In genomic region chr11:46183819-46184218, GRCh38 we compare ENCODE assay signal across 20 cellular contexts.
DNase-seq lines count a peak whose midpoint lies in the region; ATAC-seq, FAIRE-seq and TF ChIP-seq lines count a peak whose summit lies in the region.
"Had no signal": no experiment of that assay in that cellular context is flagged by ENCODE, and none has a peak within 500 bp of the region (broad histone marks: within the 10 kb centered on the region; RNA-seq: fewer than 3 reads in every experiment).

No MANE protein-coding gene starts in this region.

- H3K27ac ChIP-seq in mammary epithelial cell (ENCODE audit: insufficient read depth, low read depth, low read length), result no peak overlapping the region
- H3K27ac ChIP-seq in keratinocyte (ENCODE audit: control insufficient read depth, insufficient read depth, low read length), result no peak overlapping the region

- no peaks in the 10 kb centered on the region for H3K27me3 ChIP-seq in mammary epithelial cell (ENCODE audit: insufficient read depth, low read length)
- no peaks in the 10 kb centered on the region for H3K27me3 ChIP-seq in keratinocyte (ENCODE audit: control insufficient read depth, extremely low read depth, insufficient read depth, low read length)

- H3K79me2 ChIP-seq in mammary epithelial cell (ENCODE audit: insufficient read depth, low read length) (no peaks in the 10 kb centered on the region), keratinocyte (ENCODE audit: control insufficient read depth, insufficient read depth, low read length) (no peaks in the 10 kb centered on the region)

- no peaks in the 10 kb centered on the region for H4K20me1 ChIP-seq in mammary epithelial cell (ENCODE audit: insufficient read depth, low read length)
- no peaks in the 10 kb centered on the region for H4K20me1 ChIP-seq in keratinocyte (ENCODE audit: control insufficient read depth, extremely low read depth, insufficient read depth, low read length)

- FAIRE-seq in keratinocyte (lab: Jason Lieb, UNC), result peak; percentile 71
- FAIRE-seq: frontal cortex had no signal

- dilution Hi-C loops in mammary epithelial cell (cut with HindIII; ENCODE audit: low sequenced_read_pairs), result no loop called here
- dilution Hi-C loops in keratinocyte (cut with MboI; ENCODE audit: extremely low pct_ligation_motif_present, low sequenced_read_pairs), result no loop called here

- H2AFZ ChIP-seq in mammary epithelial cell (ENCODE audit: low read depth, low read length), result no peak overlapping the region
- H2AFZ ChIP-seq in keratinocyte (ENCODE audit: control insufficient read depth, low read length), result no peak overlapping the region

- no peak for TF ChIP-seq CTCF in mammary epithelial cell (conservative IDR thresholded peaks at IDR 0.05 in 1 of 2, IDR thresholded peaks at IDR 0.05 in 1 of 2; ENCODE audit: extremely low read depth in 1 of 2, insufficient read depth in 1 of 2, low read depth in 1 of 2, low read length in 2 of 2)
- no peak for TF ChIP-seq CTCF in keratinocyte (optimal IDR thresholded peaks at IDR 0.05 in 1 of 3, IDR thresholded peaks at IDR 0.05 in 1 of 3, conservative IDR thresholded peaks at IDR 0.05 in 1 of 3; ENCODE audit: extremely low read depth in 1 of 3, insufficient read depth in 2 of 3, low read length in 3 of 3)

- intact Hi-C loops in mammary epithelial cell (cut with micrococcal nuclease) (no loop called here), Right ventricle myocardium inferior (cut with DNase I) (no loop called here)

- H3K36me3 ChIP-seq in mammary epithelial cell (ENCODE audit: insufficient read depth, low read length) (no peaks in the 10 kb centered on the region), keratinocyte (ENCODE audit: control insufficient read depth in 2 of 2, extremely low read depth in 1 of 2, insufficient read depth in 2 of 2, low read length in 2 of 2) (no peaks in the 10 kb centered on the region)

- DNase-seq in DMS53 treated with DMSO at 0.1 percent for 48 hours (lab: John Stamatoyannopoulos, UW; ENCODE audit: unreplicated experiment) (peak; percentile 3), M059J (ENCODE audit: low read depth) (peak; percentile 76), mammary epithelial cell (peak; percentile 83), keratinocyte (ENCODE audit: low read depth, low spot score) (peak; percentile 15), Right ventricle myocardium inferior (ENCODE audit: missing footprints) (no peak), superior temporal gyrus (ENCODE audit: extremely low spot score) (no peak), HT-29 (ENCODE audit: low spot score) (no peak)
- DNase-seq: activated CD4-positive, alpha-beta T cell treated with anti-CD3 and anti-CD28 coated beads, Interleukin-2, amount 50 U/mL, for 48 hours; activated naive CD8-positive, alpha-beta T cell treated with anti-CD3 and anti-CD28 coated beads for 36 hours; activated T-cell treated with anti-CD3 and anti-CD28 coated beads, Interleukin-2, amount 50 U/mL, for 48 hours; CD8-positive, alpha-beta T cell; central memory CD4-positive, alpha-beta T cell; DND-41; effector CD8-positive, alpha-beta T cell; NCI-H1436; RPMI8226; stimulated activated CD4-positive, alpha-beta T cell treated with anti-CD3 and anti-CD28 coated beads, Interleukin-4, amount 100 ng/mL, for 24 hours; T-cell had no signal

- no peak overlapping the region for H3K4me3 ChIP-seq in mammary epithelial cell (replicated peaks in 1 of 3; ENCODE audit: insufficient read depth in 1 of 3, low read depth in 2 of 3, low read length in 3 of 3)
- no peak overlapping the region for H3K4me3 ChIP-seq in keratinocyte (ENCODE audit: control insufficient read depth in 2 of 3, extremely low read depth in 1 of 3, insufficient read depth in 2 of 3, low read depth in 1 of 3, low read length in 3 of 3)

- no peaks in the 10 kb centered on the region for H3K9me1 ChIP-seq in keratinocyte (ENCODE audit: control insufficient read depth, extremely low read depth, insufficient read depth, low read length)

- H3K9me3 ChIP-seq in mammary epithelial cell (replicated peaks; ENCODE audit: insufficient read depth, low read length) (no peaks in the 10 kb centered on the region), keratinocyte (ENCODE audit: control insufficient read depth, low read depth, low read length) (no peaks in the 10 kb centered on the region)

- H3K4me2 ChIP-seq in mammary epithelial cell (ENCODE audit: insufficient read depth, low read depth, low read length) (no peak overlapping the region), keratinocyte (ENCODE audit: control insufficient read depth, extremely low read depth, insufficient read depth, low read depth, low read length) (peak overlapping the region; percentile 45)

- in situ Hi-C loops in mammary epithelial cell (cut with MboI; ENCODE audit: low sequenced_read_pairs in 2 of 2), result no loop called here

- whole genome bisulfite sequencing in mammary epithelial cell (ENCODE audit: low coverage, missing lambda C conversion rate), result 33% methylated on average over 4 of the region's 4 CpGs

- no TSS peak for BruUV-seq in mammary epithelial cell (replicated peaks; lab: Mats Ljungman, UMichigan)

- no peak overlapping the region for H3K9ac ChIP-seq in mammary epithelial cell (ENCODE audit: insufficient read depth, low read length)
- H3K9ac ChIP-seq in keratinocyte (ENCODE audit: control insufficient read depth, extremely low read depth, insufficient read depth, low read length), result no peak overlapping the region

- CTCF ChIA-PET in mammary epithelial cell (lab: Charles Lee; ENCODE audit: low non-redundant PET), result no interaction called here

- H3K4me1 ChIP-seq in mammary epithelial cell (ENCODE audit: insufficient read depth, low read length), result peaks cover 6% of the 10 kb centered on the region
- H3K4me1 ChIP-seq in keratinocyte (ENCODE audit: control insufficient read depth, extremely low read depth, insufficient read depth, low read length), result peaks cover 14% of the 10 kb centered on the region

- ATAC-seq in HG03469 (IDR thresholded peaks at IDR 0.05; ENCODE audit: unreplicated experiment) (no peak), Right ventricle myocardium inferior (no peak)
- ATAC-seq: CD8-positive, alpha-beta T cell; T-cell had no signal

Comparison
In these comparisons a context has a peak if more than half of its experiments do, and no peak if none do; other contexts are left out.
1. DNase-seq: peak in DMS53 treated with DMSO at 0.1 percent for 48 hours (single experiment), M059J (single experiment), mammary epithelial cell (single experiment) and keratinocyte (single experiment); none in Right ventricle myocardium inferior (single experiment), superior temporal gyrus (single experiment) and HT-29 (single experiment).